Comparison of ENCODE assay signal across 1 cellular context in genomic region chr5:100840364-100840763, GRCh38.
TF ChIP-seq lines count a peak whose summit lies in the region.

No MANE protein-coding gene starts in this region.

TF ChIP-seq in GM12878, 131 proteins besides CTCF, POLR2A, EP300 and RAD21 (continued from another document and continues in another):
- TF ChIP-seq CBX5 (IDR thresholded peaks at IDR 0.05; ENCODE audit: low read depth) (peak; percentile 71; the same call in 1 of the 2 replicates), WRNIP1 (IDR thresholded peaks at IDR 0.05; ENCODE audit: borderline replicate concordance, low read depth, low read length) (no peak), NFIC (IDR thresholded peaks at IDR 0.05; ENCODE audit: low read depth, low read length) (peak; percentile 95), FOXM1 (IDR thresholded peaks at IDR 0.05; ENCODE audit: low read depth, low read length) (peak; percentile 82; the same call in 1 of the 2 replicates), NBN (IDR thresholded peaks at IDR 0.05) (no peak), ETV6 (conservative IDR thresholded peaks at IDR 0.05 in 1 of 2, IDR thresholded peaks at IDR 0.05 in 1 of 2; ENCODE audit: borderline replicate concordance in 1 of 2, low read depth in 1 of 2) (peak in 1 of 2 experiments; percentile 59; a peak in 1 of 4 replicates), HDAC6 (IDR thresholded peaks at IDR 0.05; ENCODE audit: unreplicated experiment) (no peak), ASH2L (IDR thresholded peaks at IDR 0.05; ENCODE audit: borderline replicate concordance, low read depth) (no peak), CHD1 (IDR thresholded peaks at IDR 0.05; ENCODE audit: low read depth, low read length) (0 out of 2 replicates have a peak, but pooled peaks have one; percentile 47), NR2F1 (conservative IDR thresholded peaks at IDR 0.05) (peak; percentile 50; the same call in 1 of the 2 replicates), CEBPZ (IDR thresholded peaks at IDR 0.05; ENCODE audit: low read depth, low read length) (no peak), RAD51 (IDR thresholded peaks at IDR 0.05) (no peak), HCFC1 (IDR thresholded peaks at IDR 0.05; ENCODE audit: low read length) (no peak), MTA2 (IDR thresholded peaks at IDR 0.05; ENCODE audit: low read depth) (peak; percentile 89), YBX1 (IDR thresholded peaks at IDR 0.05) (no peak), SMAD5 (IDR thresholded peaks at IDR 0.05; ENCODE audit: low read depth) (no peak), SUZ12 (IDR thresholded peaks at IDR 0.05; ENCODE audit: unreplicated experiment) (no peak), SIN3A (IDR thresholded peaks at IDR 0.05; ENCODE audit: low read depth, low read length) (no peak), ZNF217 (IDR thresholded peaks at IDR 0.05) (0 out of 2 replicates have a peak, but pooled peaks have one; percentile 74), STAT1 (conservative IDR thresholded peaks at IDR 0.05) (no peak), ZBTB11 (CRISPR knock-in tag; IDR thresholded peaks at IDR 0.05) (no peak), PML (IDR thresholded peaks at IDR 0.05; ENCODE audit: low read length) (peak; percentile 57; the same call in 1 of the 2 replicates), RELB (IDR thresholded peaks at IDR 0.05; ENCODE audit: low read depth) (peak; percentile 90), CBX3 (IDR thresholded peaks at IDR 0.05; ENCODE audit: borderline replicate concordance, low read depth) (no peak), CHD4 (IDR thresholded peaks at IDR 0.05) (no peak), BCL11A (IDR thresholded peaks at IDR 0.05; ENCODE audit: low read depth, low read length) (peak; percentile 78), ATF3 (IDR thresholded peaks at IDR 0.05; ENCODE audit: borderline replicate concordance, extremely low read depth, low read depth, low read length) (no peak), FOXK2 (IDR thresholded peaks at IDR 0.05) (no peak), NFYA (IDR thresholded peaks at IDR 0.05; ENCODE audit: borderline replicate concordance, low read depth, low read length) (no peak), MYC (IDR thresholded peaks at IDR 0.05; ENCODE audit: insufficient read depth, insufficient read length, insufficient replicate concordance, low read length, severe bottlenecking) (no peak), MEF2B (IDR thresholded peaks at IDR 0.05; ENCODE audit: partially characterized antibody, poor library complexity, severe bottlenecking) (no peak), ZZZ3 (IDR thresholded peaks at IDR 0.05; ENCODE audit: control insufficient read depth, insufficient read length, low read depth) (no peak), ZNF24 (IDR thresholded peaks at IDR 0.05) (peak; percentile 82), SPI1 (IDR thresholded peaks at IDR 0.05; ENCODE audit: borderline replicate concordance, insufficient read depth, low read depth, low read length) (no peak), ZNF384 (IDR thresholded peaks at IDR 0.05; ENCODE audit: borderline replicate concordance, low read depth, low read length) (no peak; the same call in 1 of the 2 replicates), NR2C2 (IDR thresholded peaks at IDR 0.05; ENCODE audit: borderline replicate concordance, control insufficient read depth, insufficient read length, low read depth) (no peak), BRCA1 (IDR thresholded peaks at IDR 0.05; ENCODE audit: low read depth, low read length) (no peak), HSF1 (IDR thresholded peaks at IDR 0.05; ENCODE audit: low read depth, low read length) (no peak), YY1 (IDR thresholded peaks at IDR 0.05; ENCODE audit: low read depth, low read length) (no peak), CREM (IDR thresholded peaks at IDR 0.05; ENCODE audit: low read depth) (peak; percentile 48; the same call in 1 of the 2 replicates), TBL1XR1 (IDR thresholded peaks at IDR 0.05; ENCODE audit: low read depth, low read length) (no peak), BHLHE40 (IDR thresholded peaks at IDR 0.05; ENCODE audit: borderline replicate concordance in 1 of 2, low read depth in 2 of 2, low read length in 1 of 2) (no peak), ESRRA (IDR thresholded peaks at IDR 0.05; ENCODE audit: low read length) (no peak)
- TF ChIP-seq, protein P1, sequence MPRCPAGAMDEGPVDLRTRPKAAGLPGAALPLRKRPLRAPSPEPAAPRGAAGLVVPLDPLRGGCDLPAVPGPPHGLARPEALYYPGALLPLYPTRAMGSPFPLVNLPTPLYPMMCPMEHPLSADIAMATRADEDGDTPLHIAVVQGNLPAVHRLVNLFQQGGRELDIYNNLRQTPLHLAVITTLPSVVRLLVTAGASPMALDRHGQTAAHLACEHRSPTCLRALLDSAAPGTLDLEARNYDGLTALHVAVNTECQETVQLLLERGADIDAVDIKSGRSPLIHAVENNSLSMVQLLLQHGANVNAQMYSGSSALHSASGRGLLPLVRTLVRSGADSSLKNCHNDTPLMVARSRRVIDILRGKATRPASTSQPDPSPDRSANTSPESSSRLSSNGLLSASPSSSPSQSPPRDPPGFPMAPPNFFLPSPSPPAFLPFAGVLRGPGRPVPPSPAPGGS (IDR thresholded peaks at IDR 0.05; ENCODE audit: borderline replicate concordance, insufficient read depth, low read depth, low read length, poor library complexity, severe bottlenecking), result peak; percentile 59
- TF ChIP-seq, protein P2, sequence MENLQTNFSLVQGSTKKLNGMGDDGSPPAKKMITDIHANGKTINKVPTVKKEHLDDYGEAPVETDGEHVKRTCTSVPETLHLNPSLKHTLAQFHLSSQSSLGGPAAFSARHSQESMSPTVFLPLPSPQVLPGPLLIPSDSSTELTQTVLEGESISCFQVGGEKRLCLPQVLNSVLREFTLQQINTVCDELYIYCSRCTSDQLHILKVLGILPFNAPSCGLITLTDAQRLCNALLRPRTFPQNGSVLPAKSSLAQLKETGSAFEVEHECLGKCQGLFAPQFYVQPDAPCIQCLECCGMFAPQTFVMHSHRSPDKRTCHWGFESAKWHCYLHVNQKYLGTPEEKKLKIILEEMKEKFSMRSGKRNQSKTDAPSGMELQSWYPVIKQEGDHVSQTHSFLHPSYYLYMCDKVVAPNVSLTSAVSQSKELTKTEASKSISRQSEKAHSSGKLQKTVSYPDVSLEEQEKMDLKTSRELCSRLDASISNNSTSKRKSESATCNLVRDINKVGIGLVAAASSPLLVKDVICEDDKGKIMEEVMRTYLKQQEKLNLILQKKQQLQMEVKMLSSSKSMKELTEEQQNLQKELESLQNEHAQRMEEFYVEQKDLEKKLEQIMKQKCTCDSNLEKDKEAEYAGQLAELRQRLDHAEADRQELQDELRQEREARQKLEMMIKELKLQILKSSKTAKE (IDR thresholded peaks at IDR 0.05; ENCODE audit: low read depth, poor library complexity, severe bottlenecking), result peak; percentile 42
- TF ChIP-seq, protein P3, sequence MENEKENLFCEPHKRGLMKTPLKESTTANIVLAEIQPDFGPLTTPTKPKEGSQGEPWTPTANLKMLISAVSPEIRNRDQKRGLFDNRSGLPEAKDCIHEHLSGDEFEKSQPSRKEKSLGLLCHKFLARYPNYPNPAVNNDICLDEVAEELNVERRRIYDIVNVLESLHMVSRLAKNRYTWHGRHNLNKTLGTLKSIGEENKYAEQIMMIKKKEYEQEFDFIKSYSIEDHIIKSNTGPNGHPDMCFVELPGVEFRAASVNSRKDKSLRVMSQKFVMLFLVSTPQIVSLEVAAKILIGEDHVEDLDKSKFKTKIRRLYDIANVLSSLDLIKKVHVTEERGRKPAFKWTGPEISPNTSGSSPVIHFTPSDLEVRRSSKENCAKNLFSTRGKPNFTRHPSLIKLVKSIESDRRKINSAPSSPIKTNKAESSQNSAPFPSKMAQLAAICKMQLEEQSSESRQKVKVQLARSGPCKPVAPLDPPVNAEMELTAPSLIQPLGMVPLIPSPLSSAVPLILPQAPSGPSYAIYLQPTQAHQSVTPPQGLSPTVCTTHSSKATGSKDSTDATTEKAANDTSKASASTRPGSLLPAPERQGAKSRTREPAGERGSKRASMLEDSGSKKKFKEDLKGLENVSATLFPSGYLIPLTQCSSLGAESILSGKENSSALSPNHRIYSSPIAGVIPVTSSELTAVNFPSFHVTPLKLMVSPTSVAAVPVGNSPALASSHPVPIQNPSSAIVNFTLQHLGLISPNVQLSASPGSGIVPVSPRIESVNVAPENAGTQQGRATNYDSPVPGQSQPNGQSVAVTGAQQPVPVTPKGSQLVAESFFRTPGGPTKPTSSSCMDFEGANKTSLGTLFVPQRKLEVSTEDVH (IDR thresholded peaks at IDR 0.05; ENCODE audit: low read depth, partially characterized antibody), result no peak
- TF ChIP-seq, protein P4, sequence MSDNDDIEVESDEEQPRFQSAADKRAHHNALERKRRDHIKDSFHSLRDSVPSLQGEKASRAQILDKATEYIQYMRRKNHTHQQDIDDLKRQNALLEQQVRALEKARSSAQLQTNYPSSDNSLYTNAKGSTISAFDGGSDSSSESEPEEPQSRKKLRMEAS (IDR thresholded peaks at IDR 0.05; ENCODE audit: low read depth, low read length), result no peak
